ENCODE assay signal across 1 cellular context in genomic region chr7:143487566-143487965, GRCh38.
A peak's percentile ranks its signal among the peaks of the same experiment; 100 is the strongest.
TF ChIP-seq lines count a peak whose summit lies in the region.

No MANE protein-coding gene starts in this region.

TF ChIP-seq in IMR-90, 13 proteins besides CTCF, POLR2A, EP300 and RAD21 (continued from another document):
- no peak for TF ChIP-seq CHD1 (IDR thresholded peaks at IDR 0.05; ENCODE audit: low read depth, low read length)
- no peak for TF ChIP-seq SMC3 (IDR thresholded peaks at IDR 0.05; ENCODE audit: low read depth, low read length)
- TF ChIP-seq, protein P1, sequence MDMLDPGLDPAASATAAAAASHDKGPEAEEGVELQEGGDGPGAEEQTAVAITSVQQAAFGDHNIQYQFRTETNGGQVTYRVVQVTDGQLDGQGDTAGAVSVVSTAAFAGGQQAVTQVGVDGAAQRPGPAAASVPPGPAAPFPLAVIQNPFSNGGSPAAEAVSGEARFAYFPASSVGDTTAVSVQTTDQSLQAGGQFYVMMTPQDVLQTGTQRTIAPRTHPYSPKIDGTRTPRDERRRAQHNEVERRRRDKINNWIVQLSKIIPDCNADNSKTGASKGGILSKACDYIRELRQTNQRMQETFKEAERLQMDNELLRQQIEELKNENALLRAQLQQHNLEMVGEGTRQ (IDR thresholded peaks at IDR 0.05; ENCODE audit: low read depth, low read length) = 0 out of 2 replicates have a peak, but pooled peaks have one; percentile 13
- TF ChIP-seq FOS (IDR thresholded peaks at IDR 0.05; ENCODE audit: low read depth, low read length) = no peak
